ENCODE assay signal across 9 cellular contexts in the genomic region with DNA sequence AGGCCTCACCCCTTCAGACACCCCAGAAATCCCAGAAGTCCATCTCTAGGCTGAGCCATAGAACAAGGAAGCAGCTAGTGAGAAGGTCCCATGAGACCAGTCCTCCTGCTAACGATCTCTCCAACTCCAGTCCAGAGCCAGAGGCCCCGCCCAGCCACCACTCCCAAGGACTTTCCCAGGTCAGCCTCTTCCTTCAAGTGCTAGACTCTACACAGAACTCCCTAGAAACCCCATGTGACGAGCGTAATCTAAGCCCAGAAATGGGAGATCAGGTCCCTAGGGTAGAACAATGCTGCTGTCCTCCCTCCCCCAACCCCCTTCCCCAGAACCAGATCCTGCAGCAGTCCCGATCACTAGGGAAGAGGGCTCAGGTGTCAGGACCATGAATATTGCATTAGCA. TPM values are rescaled to one million over a fixed set of nuclear protein-coding genes. Genes with fewer than 3 reads are reported as not detected.
DNase-seq lines count a peak whose midpoint lies in the region; ATAC-seq and TF ChIP-seq lines count a peak whose summit lies in the region.
"Had no signal": no experiment of that assay in that cellular context is flagged by ENCODE, and none has a peak within 500 bp of the region (broad histone marks: within the 10 kb centered on the region; RNA-seq: fewer than 3 reads in every experiment).

No MANE protein-coding gene starts in this region.

- WGBS in hepatocyte (ENCODE audit: low lambda C conversion rate, missing lambda C conversion rate): 81% methylated on average over 5 of the region's 5 CpGs
- WGBS in stomach, 5 donors: 36 to 57% (median 52%) methylated on average over 5 of the region's 5 CpGs

- no peak overlapping the region for H3K4me2 ChIP-seq in hepatocyte

- H3K4me3 ChIP-seq in HUES48 (ENCODE audit: low read depth, low read length) (0 out of 2 replicates have a peak overlapping the region, but pooled peaks have one; percentile 10), hepatocyte (no peak overlapping the region), stomach (no peak overlapping the region)

- H3K36me3 ChIP-seq in HUES48 (ENCODE audit: control insufficient read depth, insufficient read depth, low read length) (peaks cover 59% of the 10 kb centered on the region), hepatocyte (replicated peaks; ENCODE audit: insufficient read depth, low read depth) (no peaks in the 10 kb centered on the region), stomach (peaks cover 54 to 74% (median 64%) of the 10 kb centered on the region in 4 donors)

- peaks cover 21% of the 10 kb centered on the region for H3K4me1 Mint-ChIP-seq in T-helper 17 cell

- DNase-seq in T-helper 17 cell: no peak
- DNase-seq in hepatocyte (ENCODE audit: low spot score): peak; percentile 41
- peak; percentile 73 for DNase-seq in stomach
- no peak for DNase-seq in NCI-H446 treated with DMSO at 0.1 percent for 48 hours (lab: John Stamatoyannopoulos, UW)
- DNase-seq in DMS53 (lab: John Stamatoyannopoulos, UW): no peak

- TF ChIP-seq POLR2A in stomach (IDR thresholded peaks at IDR 0.05): no peak

- H3K36me3 Mint-ChIP-seq in T-helper 17 cell (ENCODE audit: low read depth): peaks cover 23% of the 10 kb centered on the region

- TF ChIP-seq CTCF in hepatocyte (IDR thresholded peaks at IDR 0.05; ENCODE audit: poor library complexity): no peak
- TF ChIP-seq CTCF in stomach (IDR thresholded peaks at IDR 0.05): no peak

- H3K27ac ChIP-seq in HUES48 (ENCODE audit: low read depth, low read length): no peak overlapping the region
- H3K27ac ChIP-seq in hepatocyte: no peak overlapping the region
- H3K27ac ChIP-seq in stomach: peak overlapping the region in 4 of 5 donors; percentile 67 to 81 (median 71)
- H3K27ac ChIP-seq: neutrophil had no signal

- no peaks in the 10 kb centered on the region for H3K27me3 Mint-ChIP-seq in T-helper 17 cell

- no peak for TF ChIP-seq EP300 in stomach (IDR thresholded peaks at IDR 0.05)

- H3K4me1 ChIP-seq in HUES48 (ENCODE audit: control insufficient read depth, insufficient read depth, low read length) (peaks cover 18% of the 10 kb centered on the region), hepatocyte (ENCODE audit: insufficient read depth) (no peaks in the 10 kb centered on the region), stomach (peaks cover 15 to 41% (median 25%) of the 10 kb centered on the region in 4 donors)

- no peak overlapping the region for H3K9ac ChIP-seq in HUES48 (ENCODE audit: low read depth, low read length)

- peaks cover 26% of the 10 kb centered on the region for H3K79me2 ChIP-seq in hepatocyte

- H3K9me2 ChIP-seq in hepatocyte (replicated peaks; ENCODE audit: insufficient read depth): no peaks in the 10 kb centered on the region

- intact Hi-C loops in stomach (cut with DNase I; ENCODE audit: low total_unique reads): no loop called here

- H3K4me3 Mint-ChIP-seq in T-helper 17 cell: no peak overlapping the region

- peaks cover 3% of the 10 kb centered on the region for H4K20me1 ChIP-seq in hepatocyte (ENCODE audit: insufficient read depth, poor library complexity, severe bottlenecking)

- H2AFZ ChIP-seq in hepatocyte: no peak overlapping the region

- peak overlapping the region; percentile 78 for H3K27ac Mint-ChIP-seq in T-helper 17 cell

- no peaks in the 10 kb centered on the region for H3K27me3 ChIP-seq in HUES48 (ENCODE audit: control insufficient read depth, insufficient read depth, low read length)
- no peaks in the 10 kb centered on the region for H3K27me3 ChIP-seq in hepatocyte
- no peaks in the 10 kb centered on the region for H3K27me3 ChIP-seq in stomach
- H3K27me3 ChIP-seq: neutrophil had no signal

- ATAC-seq in T-helper 17 cell (no peak), GM18870 (IDR thresholded peaks at IDR 0.05; ENCODE audit: unreplicated experiment) (no peak), HG02981 (IDR thresholded peaks at IDR 0.05; ENCODE audit: unreplicated experiment) (no peak)

- H3K9me3 ChIP-seq in HUES48 (ENCODE audit: control insufficient read depth, insufficient read depth, low read length) (no peaks in the 10 kb centered on the region), T-helper 17 cell (ENCODE audit: control insufficient read depth, low read length, poor library complexity, severe bottlenecking) (no peaks in the 10 kb centered on the region), hepatocyte (ENCODE audit: low read depth) (no peaks in the 10 kb centered on the region), stomach (no peaks in the 10 kb centered on the region)
- H3K9me3 ChIP-seq: neutrophil had no signal

RNA-seq across cellular contexts. Expression of a gene that starts 6.9 kb away (rescaled TPM):
- total RNA-seq in T-helper 17 cell (10 to 100 TPM; 78.5 to 85.7 TPM), hepatocyte (72.3 and 84.3 TPM in 2 replicates), stomach (100 to 1,000 TPM in 3 of 5 donors, 10 to 100 TPM in 2; 71.2 to 181 (median 122) TPM)
- polyA plus RNA-seq in hepatocyte (95.0 and 111 TPM in 2 replicates), stomach (10 to 100 TPM; 65.8 to 92.6 (median 83.5) TPM)

RNA-seq across cellular contexts. Expression of a gene that starts 30.0 kb away (rescaled TPM):
- total RNA-seq in T-helper 17 cell: 10 to 100 TPM in 1 of 2 donors, 1 to 10 TPM in 1; 9.1 to 10.5 TPM
- total RNA-seq in hepatocyte: 0.36 and 1.5 TPM in 2 replicates
- polyA plus RNA-seq in hepatocyte: 0.28 and 1.7 TPM in 2 replicates
- total RNA-seq in stomach: 1 to 10 TPM in 3 of 5 donors, under 1 TPM in 1, not detected in 1; 0.58 to 4.8 (median 3.2) TPM
- polyA plus RNA-seq in stomach: under 1 TPM; 0.12 to 0.46 (median 0.38) TPM

RNA-seq across cellular contexts. Expression of a gene that starts 48.2 kb away (rescaled TPM):
- total RNA-seq in T-helper 17 cell (1 to 10 TPM; 2.9 to 3.3 TPM), hepatocyte (0.32 and 0.37 TPM in 2 replicates), stomach (1 to 10 TPM in 2 of 5 donors, not detected in 3; 2.7 to 3.5 TPM)
- polyA plus RNA-seq in hepatocyte (0.76 and 4.2 TPM in 2 replicates), stomach (1 to 10 TPM; 1.7 to 2.2 (median 2.1) TPM)

RNA-seq across cellular contexts. Expression of a gene that starts 48.3 kb away (rescaled TPM):
- total RNA-seq in T-helper 17 cell (10 to 100 TPM; 33.6 to 42.8 TPM), hepatocyte (6.2 and 7.1 TPM in 2 replicates), stomach (1 to 10 TPM in 4 of 5 donors, not detected in 1; 3.5 to 9.8 (median 7.3) TPM)
- polyA plus RNA-seq in hepatocyte (22.2 and 22.6 TPM in 2 replicates), stomach (10 to 100 TPM; 10.5 to 12.8 (median 12.5) TPM)

Comparison
In these comparisons a context has a peak if more than half of its experiments do, and no peak if none do; other contexts are left out.
1. H3K27ac ChIP-seq: peak in stomach (4 of 5); none in HUES48 (single experiment) and hepatocyte (single experiment).
2. DNase-seq: peak in hepatocyte (single experiment) and stomach (single experiment); none in T-helper 17 cell (0 of 3), NCI-H446 treated with DMSO at 0.1 percent for 48 hours (single experiment) and DMS53 (single experiment).